16 cellular contexts compared by ENCODE assay signal in genomic region chr17:588519-588918, GRCh38.
A peak's percentile ranks its signal among the peaks of the same experiment; 100 is the strongest.
DNase-seq lines count a peak whose midpoint lies in the region; ATAC-seq, FAIRE-seq and TF ChIP-seq lines count a peak whose summit lies in the region.
"Had no signal": no experiment of that assay in that cellular context is flagged by ENCODE, and none has a peak within 500 bp of the region (broad histone marks: within the 10 kb centered on the region; RNA-seq: fewer than 3 reads in every experiment).

No MANE protein-coding gene starts in this region.

- intact Hi-C loops in body of pancreas (cut with DNase I) = no loop called here

- H3K4me1 Mint-ChIP-seq in astrocyte (ENCODE audit: low read depth, unreplicated experiment) = no peaks in the 10 kb centered on the region
- peaks cover 21% of the 10 kb centered on the region for H3K4me1 Mint-ChIP-seq in mesothelial cell of epicardium
- H3K4me1 Mint-ChIP-seq in activated CD4-positive, alpha-beta memory T cell treated with anti-CD3 and anti-CD28 coated beads, Interleukin-2, amount 10 ng/mL, durations not matched to agents 7 days and 5 days = no peaks in the 10 kb centered on the region
- H3K4me1 Mint-ChIP-seq: GM23338 had no signal

- H3K4me3 ChIP-seq in astrocyte (ENCODE audit: insufficient read depth, low read depth, low read length) = no peak overlapping the region
- H3K4me3 ChIP-seq in body of pancreas = no peak overlapping the region
- H3K4me3 ChIP-seq in foreskin fibroblast (ENCODE audit: low read depth in 1 of 2, low read length in 2 of 2) = no peak overlapping the region
- H3K4me3 ChIP-seq: BLaER1 treated with 17β-estradiol and CSF1 and Interleukin-3, amounts not matched to agents 10 nM and 100 nM; GM23338 had no signal

- H4K20me1 ChIP-seq in astrocyte (ENCODE audit: insufficient read depth, low read length) = no peaks in the 10 kb centered on the region
- H4K20me1 ChIP-seq: BLaER1 treated with 17β-estradiol and CSF1 and Interleukin-3, amounts not matched to agents 10 nM and 100 nM had no signal

- peak; percentile 23 for DNase-seq in G401 (ENCODE audit: low spot score)
- DNase-seq in astrocyte (ENCODE audit: low read depth) = peak; percentile 69
- peak in 3 of 4 donors; percentile 12 to 58 (median 22) for DNase-seq in body of pancreas
- DNase-seq in mesothelial cell of epicardium (ENCODE audit: low spot score in 2 of 2, unreplicated experiment in 2 of 2) = no peak
- DNase-seq in activated CD4-positive, alpha-beta memory T cell treated with anti-CD3 and anti-CD28 coated beads, Interleukin-2, amount 10 ng/mL, durations not matched to agents 7 days and 5 days = no peak
- DNase-seq in foreskin fibroblast = no peak
- DNase-seq in NCI-H345 treated with DMSO at 0.1 percent for 48 hours (lab: John Stamatoyannopoulos, UW; ENCODE audit: unreplicated experiment) = no peak
- DNase-seq: 8988T; Calu3; CD8-positive, alpha-beta T cell; DMS79 treated with DMSO at 0.1 percent for 48 hours; HCEC 1CT had no signal

- H3K36me3 Mint-ChIP-seq in astrocyte (ENCODE audit: low read depth, unreplicated experiment) (peaks cover 23% of the 10 kb centered on the region), mesothelial cell of epicardium (peaks cover 33% of the 10 kb centered on the region)
- H3K36me3 Mint-ChIP-seq in activated CD4-positive, alpha-beta memory T cell treated with anti-CD3 and anti-CD28 coated beads, Interleukin-2, amount 10 ng/mL, durations not matched to agents 7 days and 5 days (ENCODE audit: low read depth) = peaks cover 20% of the 10 kb centered on the region

- CTCF ChIA-PET in activated CD4-positive, alpha-beta memory T cell treated with anti-CD3 and anti-CD28 coated beads, Interleukin-2, amount 10 ng/mL, durations not matched to agents 7 days and 5 days (lab: Charles Lee) = no interaction called here

- H3K9me3 Mint-ChIP-seq in astrocyte (ENCODE audit: unreplicated experiment) = peaks cover 6% of the 10 kb centered on the region
- H3K9me3 Mint-ChIP-seq in mesothelial cell of epicardium = peaks cover 10% of the 10 kb centered on the region
- H3K9me3 Mint-ChIP-seq in activated CD4-positive, alpha-beta memory T cell treated with anti-CD3 and anti-CD28 coated beads, Interleukin-2, amount 10 ng/mL, durations not matched to agents 7 days and 5 days = peaks cover 2% of the 10 kb centered on the region
- H3K9me3 Mint-ChIP-seq: CD8-positive, alpha-beta T cell had no signal

- FAIRE-seq in astrocyte (lab: Jason Lieb, UNC) = no peak
- FAIRE-seq: GM12891, H54 had no signal

- peak; percentile 40 for ATAC-seq in body of pancreas
- ATAC-seq: CD8-positive, alpha-beta T cell; GM23338 had no signal

- 24 to 50% methylated on average over 1 of the region's 1 CpG for WGBS in body of pancreas, 2 donors

- POLR2A ChIA-PET in activated CD4-positive, alpha-beta memory T cell treated with anti-CD3 and anti-CD28 coated beads, Interleukin-2, amount 10 ng/mL, durations not matched to agents 7 days and 5 days (lab: Charles Lee) = no interaction called here

- no peaks in the 10 kb centered on the region for H3K9me3 ChIP-seq in astrocyte (ENCODE audit: insufficient read depth, low read depth, low read length)
- H3K9me3 ChIP-seq in body of pancreas = no peaks in the 10 kb centered on the region

- H3K27ac ChIP-seq in astrocyte (ENCODE audit: low read depth, low read length) (no peak overlapping the region), body of pancreas (no peak overlapping the region)
- H3K27ac ChIP-seq: BLaER1 treated with 17β-estradiol and CSF1 and Interleukin-3, amounts not matched to agents 10 nM and 100 nM had no signal

- H3K27ac Mint-ChIP-seq in astrocyte (ENCODE audit: unreplicated experiment) (no peak overlapping the region), mesothelial cell of epicardium (peak overlapping the region; percentile 56)
- H3K27ac Mint-ChIP-seq in activated CD4-positive, alpha-beta memory T cell treated with anti-CD3 and anti-CD28 coated beads, Interleukin-2, amount 10 ng/mL, durations not matched to agents 7 days and 5 days = no peak overlapping the region
- H3K27ac Mint-ChIP-seq: CD8-positive, alpha-beta T cell; GM23338 had no signal

- H3K4me2 ChIP-seq in astrocyte (ENCODE audit: low read length) = no peak overlapping the region
- H3K4me2 ChIP-seq: BLaER1 treated with 17β-estradiol and CSF1 and Interleukin-3, amounts not matched to agents 10 nM and 100 nM; GM23338 had no signal

- no peak overlapping the region for H3K4me3 Mint-ChIP-seq in astrocyte (ENCODE audit: unreplicated experiment)
- no peak overlapping the region for H3K4me3 Mint-ChIP-seq in mesothelial cell of epicardium
- no peak overlapping the region for H3K4me3 Mint-ChIP-seq in activated CD4-positive, alpha-beta memory T cell treated with anti-CD3 and anti-CD28 coated beads, Interleukin-2, amount 10 ng/mL, durations not matched to agents 7 days and 5 days
- H3K4me3 Mint-ChIP-seq: CD8-positive, alpha-beta T cell; GM23338 had no signal

- no peak overlapping the region for H3K9ac ChIP-seq in astrocyte (ENCODE audit: low read length)
- H3K9ac ChIP-seq: BLaER1 treated with 17β-estradiol and CSF1 and Interleukin-3, amounts not matched to agents 10 nM and 100 nM had no signal

- no peaks in the 10 kb centered on the region for H3K27me3 ChIP-seq in astrocyte (ENCODE audit: insufficient read depth, low read length)
- H3K27me3 ChIP-seq in body of pancreas = no peaks in the 10 kb centered on the region
- H3K27me3 ChIP-seq: BLaER1 treated with 17β-estradiol and CSF1 and Interleukin-3, amounts not matched to agents 10 nM and 100 nM had no signal

- H3K79me2 ChIP-seq in astrocyte (ENCODE audit: insufficient read depth, low read length) = no peaks in the 10 kb centered on the region

- TF ChIP-seq CTCF in astrocyte (IDR thresholded peaks at IDR 0.05; ENCODE audit: insufficient read depth, low read depth, low read length) = no peak
- no peak for TF ChIP-seq CTCF in body of pancreas (IDR thresholded peaks at IDR 0.05)
- TF ChIP-seq CTCF in mesothelial cell of epicardium (IDR thresholded peaks at IDR 0.05; ENCODE audit: unreplicated experiment) = no peak
- no peak for TF ChIP-seq CTCF in foreskin fibroblast (IDR thresholded peaks at IDR 0.05; ENCODE audit: low read depth, low read length)

- H3K36me3 ChIP-seq in astrocyte (ENCODE audit: insufficient read depth, low read length) (peaks cover 5% of the 10 kb centered on the region), body of pancreas (replicated peaks in 1 of 2; ENCODE audit: insufficient read depth in 1 of 2, low read depth in 2 of 2) (no peaks in the 10 kb centered on the region)

- H3K4me1 ChIP-seq in astrocyte (ENCODE audit: insufficient read depth, low read length) (no peaks in the 10 kb centered on the region), body of pancreas (peaks cover 11% of the 10 kb centered on the region)
- H3K4me1 ChIP-seq: BLaER1 treated with 17β-estradiol and CSF1 and Interleukin-3, amounts not matched to agents 10 nM and 100 nM had no signal

- H3K27me3 Mint-ChIP-seq in astrocyte (ENCODE audit: low read depth, unreplicated experiment) (no peaks in the 10 kb centered on the region), mesothelial cell of epicardium (ENCODE audit: low read depth) (no peaks in the 10 kb centered on the region)
- no peaks in the 10 kb centered on the region for H3K27me3 Mint-ChIP-seq in activated CD4-positive, alpha-beta memory T cell treated with anti-CD3 and anti-CD28 coated beads, Interleukin-2, amount 10 ng/mL, durations not matched to agents 7 days and 5 days

- no peak for TF ChIP-seq POLR2A in body of pancreas (IDR thresholded peaks at IDR 0.05)

- in situ Hi-C loops in G401 (cut with HindIII; ENCODE audit: low sequenced_read_pairs) = no loop called here

- no peak overlapping the region for H2AFZ ChIP-seq in astrocyte (ENCODE audit: low read depth, low read length)
- H2AFZ ChIP-seq: GM23338 had no signal

Comparison
In these comparisons a context has a peak if more than half of its experiments do, and no peak if none do; other contexts are left out.
1. DNase-seq: peak in G401 (single experiment), astrocyte (single experiment) and body of pancreas (3 of 4); none in mesothelial cell of epicardium (0 of 2), activated CD4-positive, alpha-beta memory T cell treated with anti-CD3 and anti-CD28 coated beads, Interleukin-2, amount 10 ng/mL, durations not matched to agents 7 days and 5 days (single experiment), foreskin fibroblast (0 of 2) and NCI-H345 treated with DMSO at 0.1 percent for 48 hours (single experiment).